Comparison of ENCODE assay signal across 5 cellular contexts in genomic region chr14:24216876-24217275, GRCh38. TPM values are rescaled to one million over a fixed set of nuclear protein-coding genes. Genes with fewer than 3 reads are reported as not detected.
"Had no signal": no experiment of that assay in that cellular context is flagged by ENCODE, and none has a peak within 500 bp of the region (broad histone marks: within the 10 kb centered on the region; RNA-seq: fewer than 3 reads in every experiment).

No MANE protein-coding gene starts in this region.

RNA-seq across cellular contexts. Expression of gene TSSK4, which starts 11.4 kb away (rescaled TPM):
- total RNA-seq: chondrocyte, frontal cortex, upper lobe of right lung had no signal
- polyA plus RNA-seq: aorta, fibroblast of lung had no signal
